Comparison of ENCODE assay signal across 1 cellular context in the genomic region with DNA sequence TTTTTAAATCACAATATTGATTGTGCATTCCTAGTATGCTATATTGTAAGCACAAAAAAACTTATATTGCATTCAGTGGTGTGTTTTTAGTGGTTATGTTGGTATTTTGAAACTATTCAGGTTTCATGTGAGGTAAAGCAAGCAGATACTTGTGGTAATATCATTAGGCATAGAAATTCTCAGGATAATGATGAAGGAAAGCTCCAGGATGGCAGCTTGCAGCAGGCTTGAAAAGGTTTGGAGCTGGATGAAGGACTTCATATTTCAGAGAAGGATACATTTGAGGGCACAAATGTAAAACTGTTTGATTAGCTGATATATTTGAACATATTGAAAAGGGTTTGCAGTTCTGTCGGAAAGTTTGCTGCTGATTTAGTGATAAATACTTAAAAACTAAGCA.
TF ChIP-seq lines count a peak whose summit lies in the region.

No MANE protein-coding gene starts in this region.

TF ChIP-seq in SK-N-SH treated with all-trans-retinoic acid at 6 μM for 48 hours, 23 proteins besides CTCF, POLR2A, EP300 and RAD21 (continued from another document):
- TF ChIP-seq PATZ1 (CRISPR knock-in tag; IDR thresholded peaks at IDR 0.05; ENCODE audit: borderline replicate concordance) (no peak), TOX (CRISPR knock-in tag; IDR thresholded peaks at IDR 0.05; ENCODE audit: borderline replicate concordance) (no peak), ZFP30 (CRISPR knock-in tag; IDR thresholded peaks at IDR 0.05) (no peak), ZFP3 (CRISPR knock-in tag; IDR thresholded peaks at IDR 0.05) (no peak), ZC3H10 (CRISPR knock-in tag; IDR thresholded peaks at IDR 0.05) (no peak)
